In genomic region chr2:25982273-25982967, GRCh38 we compare ENCODE assay signal across 1 cellular context.
TF ChIP-seq lines count a peak whose summit lies in the region.

Gene KIF3C (minus strand): TSS chr2:25982497. CDS start chr2:25981917, 580 bp downstream.

TF ChIP-seq in HepG2, 621 proteins besides CTCF, POLR2A, EP300 and RAD21 (continued from another document and continues in another):
- TF ChIP-seq ZNF263 (CRISPR knock-in tag; IDR thresholded peaks at IDR 0.05) (no peak), ESRRA (CRISPR knock-in tag; IDR thresholded peaks at IDR 0.05; ENCODE audit: low read depth) (no peak), ZNF264 (CRISPR knock-in tag; IDR thresholded peaks at IDR 0.05) (no peak), XBP1 (CRISPR knock-in tag; IDR thresholded peaks at IDR 0.05) (no peak), REXO4 (CRISPR knock-in tag; IDR thresholded peaks at IDR 0.05; ENCODE audit: borderline replicate concordance) (no peak), NFE2L1 (CRISPR knock-in tag; IDR thresholded peaks at IDR 0.05; ENCODE audit: borderline replicate concordance) (no peak), POLR2G (IDR thresholded peaks at IDR 0.05; ENCODE audit: low read depth, low read length) (no peak), NPAS2 (CRISPR knock-in tag; IDR thresholded peaks at IDR 0.05; ENCODE audit: borderline replicate concordance) (no peak), ERF (CRISPR knock-in tag; IDR thresholded peaks at IDR 0.05) (no peak), KDM6A (CRISPR knock-in tag; IDR thresholded peaks at IDR 0.05; ENCODE audit: low read depth) (no peak; the same call in 1 of the 2 replicates), NFYB (CRISPR knock-in tag; IDR thresholded peaks at IDR 0.05) (peak; percentile 52; the same call in 1 of the 2 replicates), GFI1 (CRISPR knock-in tag; IDR thresholded peaks at IDR 0.05; ENCODE audit: borderline replicate concordance) (no peak), PLRG1 (conservative IDR thresholded peaks at IDR 0.05) (no peak), ZFP36L1 (CRISPR knock-in tag; IDR thresholded peaks at IDR 0.05) (no peak), SNAPC2 (CRISPR knock-in tag; IDR thresholded peaks at IDR 0.05) (no peak), SMAD9 (CRISPR knock-in tag; IDR thresholded peaks at IDR 0.05) (no peak), ZNF513 (CRISPR knock-in tag; conservative IDR thresholded peaks at IDR 0.05) (no peak), ZNF3 (CRISPR knock-in tag; IDR thresholded peaks at IDR 0.05) (no peak), BCL3 (CRISPR knock-in tag; IDR thresholded peaks at IDR 0.05) (no peak), ARID4A (CRISPR knock-in tag; IDR thresholded peaks at IDR 0.05; ENCODE audit: borderline replicate concordance) (no peak), TBP (CRISPR knock-in tag; IDR thresholded peaks at IDR 0.05) (no peak), ZMYM2 (CRISPR knock-in tag; IDR thresholded peaks at IDR 0.05) (no peak), SMAD1 (CRISPR knock-in tag; IDR thresholded peaks at IDR 0.05; ENCODE audit: borderline replicate concordance, low read depth) (no peak), RFX3 (CRISPR knock-in tag; IDR thresholded peaks at IDR 0.05) (no peak), ZNF713 (CRISPR knock-in tag; IDR thresholded peaks at IDR 0.05) (no peak), HDAC1 (CRISPR knock-in tag; IDR thresholded peaks at IDR 0.05) (no peak), ZNF607 (CRISPR knock-in tag; IDR thresholded peaks at IDR 0.05; ENCODE audit: borderline replicate concordance) (peak; percentile 39; the same call in 1 of the 2 replicates), ZFP62 (CRISPR knock-in tag; IDR thresholded peaks at IDR 0.05) (no peak), ZNF224 (CRISPR knock-in tag; IDR thresholded peaks at IDR 0.05) (no peak), ZNF460 (CRISPR knock-in tag; IDR thresholded peaks at IDR 0.05; ENCODE audit: borderline replicate concordance) (no peak), ZNF33B (CRISPR knock-in tag; IDR thresholded peaks at IDR 0.05) (no peak), PHB2 (IDR thresholded peaks at IDR 0.05; ENCODE audit: partially characterized antibody) (no peak), RBFOX2 (IDR thresholded peaks at IDR 0.05; ENCODE audit: low read depth, low read length) (no peak), FIP1L1 (IDR thresholded peaks at IDR 0.05; ENCODE audit: borderline replicate concordance, insufficient read depth, low read depth, low read length) (no peak)
- TF ChIP-seq, protein P1, sequence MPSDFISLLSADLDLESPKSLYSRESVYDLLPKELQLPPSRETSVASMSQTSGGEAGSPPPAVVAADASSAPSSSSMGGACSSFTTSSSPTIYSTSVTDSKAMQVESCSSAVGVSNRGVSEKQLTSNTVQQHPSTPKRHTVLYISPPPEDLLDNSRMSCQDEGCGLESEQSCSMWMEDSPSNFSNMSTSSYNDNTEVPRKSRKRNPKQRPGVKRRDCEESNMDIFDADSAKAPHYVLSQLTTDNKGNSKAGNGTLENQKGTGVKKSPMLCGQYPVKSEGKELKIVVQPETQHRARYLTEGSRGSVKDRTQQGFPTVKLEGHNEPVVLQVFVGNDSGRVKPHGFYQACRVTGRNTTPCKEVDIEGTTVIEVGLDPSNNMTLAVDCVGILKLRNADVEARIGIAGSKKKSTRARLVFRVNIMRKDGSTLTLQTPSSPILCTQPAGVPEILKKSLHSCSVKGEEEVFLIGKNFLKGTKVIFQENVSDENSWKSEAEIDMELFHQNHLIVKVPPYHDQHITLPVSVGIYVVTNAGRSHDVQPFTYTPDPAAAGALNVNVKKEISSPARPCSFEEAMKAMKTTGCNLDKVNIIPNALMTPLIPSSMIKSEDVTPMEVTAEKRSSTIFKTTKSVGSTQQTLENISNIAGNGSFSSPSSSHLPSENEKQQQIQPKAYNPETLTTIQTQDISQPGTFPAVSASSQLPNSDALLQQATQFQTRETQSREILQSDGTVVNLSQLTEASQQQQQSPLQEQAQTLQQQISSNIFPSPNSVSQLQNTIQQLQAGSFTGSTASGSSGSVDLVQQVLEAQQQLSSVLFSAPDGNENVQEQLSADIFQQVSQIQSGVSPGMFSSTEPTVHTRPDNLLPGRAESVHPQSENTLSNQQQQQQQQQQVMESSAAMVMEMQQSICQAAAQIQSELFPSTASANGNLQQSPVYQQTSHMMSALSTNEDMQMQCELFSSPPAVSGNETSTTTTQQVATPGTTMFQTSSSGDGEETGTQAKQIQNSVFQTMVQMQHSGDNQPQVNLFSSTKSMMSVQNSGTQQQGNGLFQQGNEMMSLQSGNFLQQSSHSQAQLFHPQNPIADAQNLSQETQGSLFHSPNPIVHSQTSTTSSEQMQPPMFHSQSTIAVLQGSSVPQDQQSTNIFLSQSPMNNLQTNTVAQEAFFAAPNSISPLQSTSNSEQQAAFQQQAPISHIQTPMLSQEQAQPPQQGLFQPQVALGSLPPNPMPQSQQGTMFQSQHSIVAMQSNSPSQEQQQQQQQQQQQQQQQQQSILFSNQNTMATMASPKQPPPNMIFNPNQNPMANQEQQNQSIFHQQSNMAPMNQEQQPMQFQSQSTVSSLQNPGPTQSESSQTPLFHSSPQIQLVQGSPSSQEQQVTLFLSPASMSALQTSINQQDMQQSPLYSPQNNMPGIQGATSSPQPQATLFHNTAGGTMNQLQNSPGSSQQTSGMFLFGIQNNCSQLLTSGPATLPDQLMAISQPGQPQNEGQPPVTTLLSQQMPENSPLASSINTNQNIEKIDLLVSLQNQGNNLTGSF (CRISPR knock-in tag; IDR thresholded peaks at IDR 0.05) = no peak
- TF ChIP-seq, protein P2, sequence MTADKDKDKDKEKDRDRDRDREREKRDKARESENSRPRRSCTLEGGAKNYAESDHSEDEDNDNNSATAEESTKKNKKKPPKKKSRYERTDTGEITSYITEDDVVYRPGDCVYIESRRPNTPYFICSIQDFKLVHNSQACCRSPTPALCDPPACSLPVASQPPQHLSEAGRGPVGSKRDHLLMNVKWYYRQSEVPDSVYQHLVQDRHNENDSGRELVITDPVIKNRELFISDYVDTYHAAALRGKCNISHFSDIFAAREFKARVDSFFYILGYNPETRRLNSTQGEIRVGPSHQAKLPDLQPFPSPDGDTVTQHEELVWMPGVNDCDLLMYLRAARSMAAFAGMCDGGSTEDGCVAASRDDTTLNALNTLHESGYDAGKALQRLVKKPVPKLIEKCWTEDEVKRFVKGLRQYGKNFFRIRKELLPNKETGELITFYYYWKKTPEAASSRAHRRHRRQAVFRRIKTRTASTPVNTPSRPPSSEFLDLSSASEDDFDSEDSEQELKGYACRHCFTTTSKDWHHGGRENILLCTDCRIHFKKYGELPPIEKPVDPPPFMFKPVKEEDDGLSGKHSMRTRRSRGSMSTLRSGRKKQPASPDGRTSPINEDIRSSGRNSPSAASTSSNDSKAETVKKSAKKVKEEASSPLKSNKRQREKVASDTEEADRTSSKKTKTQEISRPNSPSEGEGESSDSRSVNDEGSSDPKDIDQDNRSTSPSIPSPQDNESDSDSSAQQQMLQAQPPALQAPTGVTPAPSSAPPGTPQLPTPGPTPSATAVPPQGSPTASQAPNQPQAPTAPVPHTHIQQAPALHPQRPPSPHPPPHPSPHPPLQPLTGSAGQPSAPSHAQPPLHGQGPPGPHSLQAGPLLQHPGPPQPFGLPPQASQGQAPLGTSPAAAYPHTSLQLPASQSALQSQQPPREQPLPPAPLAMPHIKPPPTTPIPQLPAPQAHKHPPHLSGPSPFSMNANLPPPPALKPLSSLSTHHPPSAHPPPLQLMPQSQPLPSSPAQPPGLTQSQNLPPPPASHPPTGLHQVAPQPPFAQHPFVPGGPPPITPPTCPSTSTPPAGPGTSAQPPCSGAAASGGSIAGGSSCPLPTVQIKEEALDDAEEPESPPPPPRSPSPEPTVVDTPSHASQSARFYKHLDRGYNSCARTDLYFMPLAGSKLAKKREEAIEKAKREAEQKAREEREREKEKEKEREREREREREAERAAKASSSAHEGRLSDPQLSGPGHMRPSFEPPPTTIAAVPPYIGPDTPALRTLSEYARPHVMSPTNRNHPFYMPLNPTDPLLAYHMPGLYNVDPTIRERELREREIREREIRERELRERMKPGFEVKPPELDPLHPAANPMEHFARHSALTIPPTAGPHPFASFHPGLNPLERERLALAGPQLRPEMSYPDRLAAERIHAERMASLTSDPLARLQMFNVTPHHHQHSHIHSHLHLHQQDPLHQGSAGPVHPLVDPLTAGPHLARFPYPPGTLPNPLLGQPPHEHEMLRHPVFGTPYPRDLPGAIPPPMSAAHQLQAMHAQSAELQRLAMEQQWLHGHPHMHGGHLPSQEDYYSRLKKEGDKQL (CRISPR knock-in tag; IDR thresholded peaks at IDR 0.05; ENCODE audit: low read depth) = no peak
- TF ChIP-seq, protein P3, sequence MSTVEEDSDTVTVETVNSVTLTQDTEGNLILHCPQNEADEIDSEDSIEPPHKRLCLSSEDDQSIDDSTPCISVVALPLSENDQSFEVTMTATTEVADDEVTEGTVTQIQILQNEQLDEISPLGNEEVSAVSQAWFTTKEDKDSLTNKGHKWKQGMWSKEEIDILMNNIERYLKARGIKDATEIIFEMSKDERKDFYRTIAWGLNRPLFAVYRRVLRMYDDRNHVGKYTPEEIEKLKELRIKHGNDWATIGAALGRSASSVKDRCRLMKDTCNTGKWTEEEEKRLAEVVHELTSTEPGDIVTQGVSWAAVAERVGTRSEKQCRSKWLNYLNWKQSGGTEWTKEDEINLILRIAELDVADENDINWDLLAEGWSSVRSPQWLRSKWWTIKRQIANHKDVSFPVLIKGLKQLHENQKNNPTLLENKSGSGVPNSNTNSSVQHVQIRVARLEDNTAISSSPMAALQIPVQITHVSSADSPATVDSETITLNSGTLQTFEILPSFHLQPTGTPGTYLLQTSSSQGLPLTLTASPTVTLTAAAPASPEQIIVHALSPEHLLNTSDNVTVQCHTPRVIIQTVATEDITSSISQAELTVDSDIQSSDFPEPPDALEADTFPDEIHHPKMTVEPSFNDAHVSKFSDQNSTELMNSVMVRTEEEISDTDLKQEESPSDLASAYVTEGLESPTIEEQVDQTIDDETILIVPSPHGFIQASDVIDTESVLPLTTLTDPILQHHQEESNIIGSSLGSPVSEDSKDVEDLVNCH (CRISPR knock-in tag; IDR thresholded peaks at IDR 0.05) = 0 out of 2 replicates have a peak, but pooled peaks have one; percentile 29
- TF ChIP-seq, protein P4, sequence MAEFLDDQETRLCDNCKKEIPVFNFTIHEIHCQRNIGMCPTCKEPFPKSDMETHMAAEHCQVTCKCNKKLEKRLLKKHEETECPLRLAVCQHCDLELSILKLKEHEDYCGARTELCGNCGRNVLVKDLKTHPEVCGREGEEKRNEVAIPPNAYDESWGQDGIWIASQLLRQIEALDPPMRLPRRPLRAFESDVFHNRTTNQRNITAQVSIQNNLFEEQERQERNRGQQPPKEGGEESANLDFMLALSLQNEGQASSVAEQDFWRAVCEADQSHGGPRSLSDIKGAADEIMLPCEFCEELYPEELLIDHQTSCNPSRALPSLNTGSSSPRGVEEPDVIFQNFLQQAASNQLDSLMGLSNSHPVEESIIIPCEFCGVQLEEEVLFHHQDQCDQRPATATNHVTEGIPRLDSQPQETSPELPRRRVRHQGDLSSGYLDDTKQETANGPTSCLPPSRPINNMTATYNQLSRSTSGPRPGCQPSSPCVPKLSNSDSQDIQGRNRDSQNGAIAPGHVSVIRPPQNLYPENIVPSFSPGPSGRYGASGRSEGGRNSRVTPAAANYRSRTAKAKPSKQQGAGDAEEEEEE (CRISPR knock-in tag; IDR thresholded peaks at IDR 0.05; ENCODE audit: borderline replicate concordance) = no peak
- TF ChIP-seq, protein P5, sequence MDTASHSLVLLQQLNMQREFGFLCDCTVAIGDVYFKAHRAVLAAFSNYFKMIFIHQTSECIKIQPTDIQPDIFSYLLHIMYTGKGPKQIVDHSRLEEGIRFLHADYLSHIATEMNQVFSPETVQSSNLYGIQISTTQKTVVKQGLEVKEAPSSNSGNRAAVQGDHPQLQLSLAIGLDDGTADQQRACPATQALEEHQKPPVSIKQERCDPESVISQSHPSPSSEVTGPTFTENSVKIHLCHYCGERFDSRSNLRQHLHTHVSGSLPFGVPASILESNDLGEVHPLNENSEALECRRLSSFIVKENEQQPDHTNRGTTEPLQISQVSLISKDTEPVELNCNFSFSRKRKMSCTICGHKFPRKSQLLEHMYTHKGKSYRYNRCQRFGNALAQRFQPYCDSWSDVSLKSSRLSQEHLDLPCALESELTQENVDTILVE (CRISPR knock-in tag; IDR thresholded peaks at IDR 0.05) = peak; percentile 29; the same call in 1 of the 2 replicates
